Comparison of ENCODE assay signal across 13 cellular contexts in genomic region chr7:151608031-151608551, GRCh38.
DNase-seq lines count a peak whose midpoint lies in the region; ATAC-seq and TF ChIP-seq lines count a peak whose summit lies in the region.
"Had no signal": no experiment of that assay in that cellular context is flagged by ENCODE, and none has a peak within 500 bp of the region (broad histone marks: within the 10 kb centered on the region; RNA-seq: fewer than 3 reads in every experiment).

No MANE protein-coding gene starts in this region.

- H3K27ac ChIP-seq in mesendoderm (ENCODE audit: low read depth, low read length) = no peak overlapping the region
- H3K27ac ChIP-seq: right lobe of liver had no signal

- peaks cover 2% of the 10 kb centered on the region for H3K36me3 Mint-ChIP-seq in chondrocyte (ENCODE audit: low read depth)

- no peaks in the 10 kb centered on the region for H3K4me1 ChIP-seq in mesendoderm (ENCODE audit: control insufficient read depth, low read depth, low read length)
- H3K4me1 ChIP-seq: right lobe of liver had no signal

- no peak overlapping the region for H3K4ac ChIP-seq in mesendoderm (ENCODE audit: low read depth, low read length)

- no peaks in the 10 kb centered on the region for H3K79me1 ChIP-seq in mesendoderm (ENCODE audit: low read length)

- H4K8ac ChIP-seq in mesendoderm (ENCODE audit: low read depth, low read length) = no peak overlapping the region

- H2BK15ac ChIP-seq in mesendoderm (replicated peaks; ENCODE audit: low read depth) = no peak overlapping the region

- no peak overlapping the region for H3K56ac ChIP-seq in mesendoderm (ENCODE audit: low read length)

- H2BK120ac ChIP-seq in mesendoderm (ENCODE audit: low read depth, low read length) = no peak overlapping the region

- H3K79me2 ChIP-seq in mesendoderm (ENCODE audit: control insufficient read depth, insufficient read depth, low read length) = no peaks in the 10 kb centered on the region

- no peaks in the 10 kb centered on the region for H3K27me3 Mint-ChIP-seq in chondrocyte (ENCODE audit: low read depth)

- H3K4me3 ChIP-seq in mesendoderm (ENCODE audit: low read length) = no peak overlapping the region
- H3K4me3 ChIP-seq: right lobe of liver had no signal

- peaks cover 4% of the 10 kb centered on the region for H3K4me1 Mint-ChIP-seq in chondrocyte (ENCODE audit: low read depth)

- no peak overlapping the region for H3K23ac ChIP-seq in mesendoderm (ENCODE audit: low read length)

- DNase-seq in EL (peak; percentile 3), LoVo (ENCODE audit: low spot score) (peak; percentile 91), chondrocyte (ENCODE audit: low spot score) (no peak), mesendoderm (peak; percentile 22), AG08396 (ENCODE audit: low spot score) (no peak), amygdala (lab: John Stamatoyannopoulos, UW) (no peak)
- DNase-seq: CD8-positive, alpha-beta memory T cell; KBM-7; NCI-H2081 treated with DMSO at 0.1 percent for 48 hours; right lobe of liver; substantia nigra had no signal

- H3K9me3 Mint-ChIP-seq in chondrocyte (ENCODE audit: low read depth) = no peaks in the 10 kb centered on the region
- H3K9me3 Mint-ChIP-seq: CD8-positive, alpha-beta memory T cell had no signal

- H4K5ac ChIP-seq in mesendoderm (ENCODE audit: low read length) = no peak overlapping the region

- no peaks in the 10 kb centered on the region for H3K36me3 ChIP-seq in mesendoderm (ENCODE audit: control insufficient read depth, insufficient read depth, low read length)

- ATAC-seq in GM21717 (IDR thresholded peaks at IDR 0.05; ENCODE audit: unreplicated experiment) = no peak
- ATAC-seq in GM21423 (IDR thresholded peaks at IDR 0.05; ENCODE audit: unreplicated experiment) = no peak

- no peak overlapping the region for H3K27ac Mint-ChIP-seq in chondrocyte (ENCODE audit: unreplicated experiment)

- no peak overlapping the region for H3K4me3 Mint-ChIP-seq in chondrocyte (ENCODE audit: unreplicated experiment)
- H3K4me3 Mint-ChIP-seq: CD8-positive, alpha-beta memory T cell had no signal

- no peak overlapping the region for H2BK5ac ChIP-seq in mesendoderm (ENCODE audit: low read length)

- H3K18ac ChIP-seq in mesendoderm (ENCODE audit: low read length) = no peak overlapping the region

- no peak overlapping the region for H2AK5ac ChIP-seq in mesendoderm (ENCODE audit: low read length)

- H3K4me2 ChIP-seq in mesendoderm (ENCODE audit: low read length) = no peak overlapping the region

- H3K9ac ChIP-seq in mesendoderm (ENCODE audit: low read length) = no peak overlapping the region

- peak; percentile 12 for TF ChIP-seq CTCF in chondrocyte (IDR thresholded peaks at IDR 0.05)

- WGBS in mesendoderm (ENCODE audit: extremely low coverage, insufficient coverage, low lambda C conversion rate) = no CpG with 5 or more reads among the region's 15 CpGs

- H3K27me3 ChIP-seq in mesendoderm (ENCODE audit: insufficient read depth, low read length, poor library complexity) = no peaks in the 10 kb centered on the region
- H3K27me3 ChIP-seq: right lobe of liver had no signal

Comparison
In these comparisons a context has a peak if more than half of its experiments do, and no peak if none do; other contexts are left out.
1. DNase-seq: peak in EL (single experiment), LoVo (single experiment) and mesendoderm (single experiment); none in chondrocyte (single experiment), AG08396 (single experiment) and amygdala (0 of 56).